ENCODE assay signal across 13 cellular contexts in genomic region chr9:14451949-14452348, GRCh38.
DNase-seq lines count a peak whose midpoint lies in the region; ATAC-seq and TF ChIP-seq lines count a peak whose summit lies in the region.
"Had no signal": no experiment of that assay in that cellular context is flagged by ENCODE, and none has a peak within 500 bp of the region (broad histone marks: within the 10 kb centered on the region; RNA-seq: fewer than 3 reads in every experiment).

No MANE protein-coding gene starts in this region.

- DNase-seq in NCI-H82 treated with DMSO at 0.1 percent for 48 hours (lab: John Stamatoyannopoulos, UW; ENCODE audit: unreplicated experiment) = peak; percentile 51
- no peak for DNase-seq in uterus
- no peak for DNase-seq in activated CD4-positive, alpha-beta T cell treated with anti-CD3 and anti-CD28 coated beads, Interleukin-2, amount 50 U/mL, for 48 hours
- no peak for DNase-seq in foreskin keratinocyte
- no peak for DNase-seq in DMS 273 treated with DMSO at 0.1 percent for 48 hours (lab: John Stamatoyannopoulos, UW)
- DNase-seq: activated naive CD4-positive, alpha-beta T cell treated with anti-CD3 and anti-CD28 coated beads, Interleukin-2, amount 10 ng/mL, durations not matched to agents 7 days and 5 days; C1 segment of cervical spinal cord; glutamatergic neuron; NCI-H2227 treated with DMSO at 0.1 percent for 48 hours; retina had no signal

- no peaks in the 10 kb centered on the region for H3K4me1 ChIP-seq in uterus
- no peaks in the 10 kb centered on the region for H3K4me1 ChIP-seq in foreskin keratinocyte

- no peak overlapping the region for H3K27ac ChIP-seq in uterus
- no peak overlapping the region for H3K27ac ChIP-seq in foreskin keratinocyte

- no peak overlapping the region for H3K4me3 ChIP-seq in uterus

- intact Hi-C loops in uterus (cut with DNase I; ENCODE audit: low total_unique reads) = no loop called here

- ATAC-seq in GM18868 (IDR thresholded peaks at IDR 0.05; ENCODE audit: unreplicated experiment) = peak; percentile 99
- peak; percentile 98 for ATAC-seq in GM21526 (IDR thresholded peaks at IDR 0.05; ENCODE audit: low FRiP score, unreplicated experiment)
- peak; percentile 68 for ATAC-seq in HG03025 (IDR thresholded peaks at IDR 0.05; ENCODE audit: low FRiP score, unreplicated experiment)
- ATAC-seq in foreskin keratinocyte = no peak

- H3K9me3 ChIP-seq in uterus = no peaks in the 10 kb centered on the region

- no peak for TF ChIP-seq POLR2A in uterus (IDR thresholded peaks at IDR 0.05)

- H3K36me3 ChIP-seq in uterus = no peaks in the 10 kb centered on the region

- TF ChIP-seq CTCF in uterus (IDR thresholded peaks at IDR 0.05) = no peak
- TF ChIP-seq CTCF in foreskin keratinocyte (conservative IDR thresholded peaks at IDR 0.05) = no peak

- H3K27me3 ChIP-seq in uterus = no peaks in the 10 kb centered on the region
- peaks cover 13% of the 10 kb centered on the region for H3K27me3 ChIP-seq in foreskin keratinocyte
